In the genomic region with DNA sequence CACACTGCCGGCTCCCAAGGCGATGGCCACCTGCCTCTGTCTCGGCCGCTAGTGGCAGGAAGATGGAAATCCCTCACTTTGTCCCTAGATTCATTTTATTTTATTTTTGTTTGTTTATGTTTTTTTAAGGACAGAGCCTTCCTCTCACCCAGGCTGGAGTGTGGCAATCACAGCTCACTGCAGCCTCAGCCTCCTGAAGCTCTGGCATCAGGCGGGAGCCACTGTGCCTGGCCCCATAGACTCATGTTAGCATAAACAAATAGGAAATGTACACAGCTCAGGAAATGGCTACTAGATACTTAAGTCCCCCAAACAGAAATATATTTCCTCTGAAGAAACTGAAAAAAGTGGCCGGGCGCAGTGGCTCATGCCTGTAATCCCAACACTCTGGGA, we compare ENCODE assay signal across 2 cellular contexts.
TF ChIP-seq lines count a peak whose summit lies in the region.

No MANE protein-coding gene starts in this region.

TF ChIP-seq in H1, 55 proteins besides CTCF, POLR2A, EP300 and RAD21:
- TF ChIP-seq, protein P1, sequence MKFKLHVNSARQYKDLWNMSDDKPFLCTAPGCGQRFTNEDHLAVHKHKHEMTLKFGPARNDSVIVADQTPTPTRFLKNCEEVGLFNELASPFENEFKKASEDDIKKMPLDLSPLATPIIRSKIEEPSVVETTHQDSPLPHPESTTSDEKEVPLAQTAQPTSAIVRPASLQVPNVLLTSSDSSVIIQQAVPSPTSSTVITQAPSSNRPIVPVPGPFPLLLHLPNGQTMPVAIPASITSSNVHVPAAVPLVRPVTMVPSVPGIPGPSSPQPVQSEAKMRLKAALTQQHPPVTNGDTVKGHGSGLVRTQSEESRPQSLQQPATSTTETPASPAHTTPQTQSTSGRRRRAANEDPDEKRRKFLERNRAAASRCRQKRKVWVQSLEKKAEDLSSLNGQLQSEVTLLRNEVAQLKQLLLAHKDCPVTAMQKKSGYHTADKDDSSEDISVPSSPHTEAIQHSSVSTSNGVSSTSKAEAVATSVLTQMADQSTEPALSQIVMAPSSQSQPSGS (IDR thresholded peaks at IDR 0.05; ENCODE audit: low read length), result no peak
TF ChIP-seq in H1: peak in this region for 0.

TF ChIP-seq in SK-N-SH treated with all-trans-retinoic acid at 6 μM for 48 hours, 23 proteins besides CTCF, POLR2A, EP300 and RAD21:
- no peak for TF ChIP-seq OSR1 (CRISPR knock-in tag; IDR thresholded peaks at IDR 0.05)
- no peak for TF ChIP-seq TCF4 (CRISPR knock-in tag; IDR thresholded peaks at IDR 0.05; ENCODE audit: borderline replicate concordance)
- TF ChIP-seq GLIS3 (CRISPR knock-in tag; IDR thresholded peaks at IDR 0.05), result no peak
- TF ChIP-seq ZNF565 (CRISPR knock-in tag; conservative IDR thresholded peaks at IDR 0.05; ENCODE audit: low read depth), result no peak
- no peak for TF ChIP-seq RARB (CRISPR knock-in tag; IDR thresholded peaks at IDR 0.05)
- TF ChIP-seq, protein P2, sequence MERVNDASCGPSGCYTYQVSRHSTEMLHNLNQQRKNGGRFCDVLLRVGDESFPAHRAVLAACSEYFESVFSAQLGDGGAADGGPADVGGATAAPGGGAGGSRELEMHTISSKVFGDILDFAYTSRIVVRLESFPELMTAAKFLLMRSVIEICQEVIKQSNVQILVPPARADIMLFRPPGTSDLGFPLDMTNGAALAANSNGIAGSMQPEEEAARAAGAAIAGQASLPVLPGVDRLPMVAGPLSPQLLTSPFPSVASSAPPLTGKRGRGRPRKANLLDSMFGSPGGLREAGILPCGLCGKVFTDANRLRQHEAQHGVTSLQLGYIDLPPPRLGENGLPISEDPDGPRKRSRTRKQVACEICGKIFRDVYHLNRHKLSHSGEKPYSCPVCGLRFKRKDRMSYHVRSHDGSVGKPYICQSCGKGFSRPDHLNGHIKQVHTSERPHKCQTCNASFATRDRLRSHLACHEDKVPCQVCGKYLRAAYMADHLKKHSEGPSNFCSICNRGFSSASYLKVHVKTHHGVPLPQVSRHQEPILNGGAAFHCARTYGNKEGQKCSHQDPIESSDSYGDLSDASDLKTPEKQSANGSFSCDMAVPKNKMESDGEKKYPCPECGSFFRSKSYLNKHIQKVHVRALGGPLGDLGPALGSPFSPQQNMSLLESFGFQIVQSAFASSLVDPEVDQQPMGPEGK (CRISPR knock-in tag; IDR thresholded peaks at IDR 0.05; ENCODE audit: borderline replicate concordance), result no peak
- TF ChIP-seq, protein P3, sequence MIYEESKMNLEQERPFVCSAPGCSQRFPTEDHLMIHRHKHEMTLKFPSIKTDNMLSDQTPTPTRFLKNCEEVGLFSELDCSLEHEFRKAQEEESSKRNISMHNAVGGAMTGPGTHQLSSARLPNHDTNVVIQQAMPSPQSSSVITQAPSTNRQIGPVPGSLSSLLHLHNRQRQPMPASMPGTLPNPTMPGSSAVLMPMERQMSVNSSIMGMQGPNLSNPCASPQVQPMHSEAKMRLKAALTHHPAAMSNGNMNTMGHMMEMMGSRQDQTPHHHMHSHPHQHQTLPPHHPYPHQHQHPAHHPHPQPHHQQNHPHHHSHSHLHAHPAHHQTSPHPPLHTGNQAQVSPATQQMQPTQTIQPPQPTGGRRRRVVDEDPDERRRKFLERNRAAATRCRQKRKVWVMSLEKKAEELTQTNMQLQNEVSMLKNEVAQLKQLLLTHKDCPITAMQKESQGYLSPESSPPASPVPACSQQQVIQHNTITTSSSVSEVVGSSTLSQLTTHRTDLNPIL (CRISPR knock-in tag; IDR thresholded peaks at IDR 0.05; ENCODE audit: low read depth), result no peak
- no peak for TF ChIP-seq ISL1 (CRISPR knock-in tag; IDR thresholded peaks at IDR 0.05)
